Comparison of ENCODE assay signal across 14 cellular contexts in genomic region chr2:173545364-173545734, GRCh38.
DNase-seq lines count a peak whose midpoint lies in the region; ATAC-seq, FAIRE-seq and TF ChIP-seq lines count a peak whose summit lies in the region.
"Had no signal": no experiment of that assay in that cellular context is flagged by ENCODE, and none has a peak within 500 bp of the region (broad histone marks: within the 10 kb centered on the region; RNA-seq: fewer than 3 reads in every experiment).

No MANE protein-coding gene starts in this region.

- peaks cover 40% of the 10 kb centered on the region for H3K4me1 ChIP-seq in DND-41 (ENCODE audit: insufficient read depth, low read length)

- FAIRE-seq in HTR-8/SVneo (lab: Jason Lieb, UNC): no peak

- in situ Hi-C loops in KBM-7 (cut with MboI; ENCODE audit: low pct_unique_long_range_greater_than_20kb, low sequenced_read_pairs): no loop called here

- no peaks in the 10 kb centered on the region for H3K79me2 ChIP-seq in DND-41 (ENCODE audit: insufficient read depth, low read length)

- DNase-seq in DND-41 (peak; percentile 84), KBM-7 (peak; percentile 74), UCSD-AML1 (lab: John Stamatoyannopoulos, UW; ENCODE audit: unreplicated experiment) (peak; percentile 32), myocyte (ENCODE audit: low read depth) (peak; percentile 32), DMS153 (lab: John Stamatoyannopoulos, UW) (no peak), kidney glomerular epithelial cell (lab: John Stamatoyannopoulos, UW) (no peak), HTR-8/SVneo (ENCODE audit: insufficient read length, low spot score) (no peak)
- DNase-seq in activated CD4-positive, alpha-beta T cell treated with anti-CD3 and anti-CD28 coated beads for 1 hour: no peak
- DNase-seq: activated CD8-positive, alpha-beta memory T cell treated with anti-CD3 and anti-CD28 coated beads, Interleukin-2, amount 50 U/mL, for 4 hours; NCI-H187 treated with DMSO at 0.1 percent for 48 hours; NCI-H748 treated with DMSO at 0.1 percent for 48 hours; SK-N-SH had no signal

- peak overlapping the region; percentile 51 for H3K4me2 ChIP-seq in DND-41 (ENCODE audit: insufficient read depth, low read length)
- H3K4me2 ChIP-seq: SK-N-SH had no signal

- peak overlapping the region; percentile 26; the same call in 1 of the 2 replicates for H3K9ac ChIP-seq in DND-41 (ENCODE audit: low read depth, low read length)
- H3K9ac ChIP-seq: SK-N-SH had no signal

- peak; percentile 98 for ATAC-seq in DND-41 (ENCODE audit: insufficient read depth, low read depth)
- ATAC-seq: WTC11 had no signal

- H3K9me3 ChIP-seq in DND-41 (ENCODE audit: insufficient read depth, low read length, severe bottlenecking): no peaks in the 10 kb centered on the region
- H3K9me3 ChIP-seq: SK-N-SH had no signal

- H4K20me1 ChIP-seq in DND-41 (ENCODE audit: insufficient read depth, low read length): no peaks in the 10 kb centered on the region

- H2AFZ ChIP-seq in DND-41 (ENCODE audit: low read depth, low read length): peak overlapping the region; percentile 43; the same call in 1 of the 2 replicates

- peak overlapping the region; percentile 85 for H3K27ac ChIP-seq in DND-41 (ENCODE audit: low read length)
- H3K27ac ChIP-seq: epithelial cell of prostate had no signal

- H3K4me3 ChIP-seq in DND-41 (ENCODE audit: low read depth in 1 of 2, low read length in 2 of 2): peak overlapping the region in 1 of 2 experiments; percentile 22; a peak in 2 of 4 replicates

- TF ChIP-seq CTCF in DND-41 (IDR thresholded peaks at IDR 0.05; ENCODE audit: borderline replicate concordance, extremely low read depth, low read length, poor library complexity, severe bottlenecking): no peak

- H3K36me3 ChIP-seq in DND-41 (ENCODE audit: insufficient read depth, low read length): no peaks in the 10 kb centered on the region

- H3K27me3 ChIP-seq in DND-41 (ENCODE audit: insufficient read depth, low read length, poor library complexity): no peaks in the 10 kb centered on the region

Comparison
In these comparisons a context has a peak if more than half of its experiments do, and no peak if none do; other contexts are left out.
1. DNase-seq: peak in DND-41 (single experiment), KBM-7 (single experiment), UCSD-AML1 (single experiment) and myocyte (single experiment); none in DMS153 (single experiment), activated CD4-positive, alpha-beta T cell treated with anti-CD3 and anti-CD28 coated beads for 1 hour (single experiment), kidney glomerular epithelial cell (single experiment) and HTR-8/SVneo (single experiment).